ENCODE assay signal across 16 cellular contexts in the genomic region with DNA sequence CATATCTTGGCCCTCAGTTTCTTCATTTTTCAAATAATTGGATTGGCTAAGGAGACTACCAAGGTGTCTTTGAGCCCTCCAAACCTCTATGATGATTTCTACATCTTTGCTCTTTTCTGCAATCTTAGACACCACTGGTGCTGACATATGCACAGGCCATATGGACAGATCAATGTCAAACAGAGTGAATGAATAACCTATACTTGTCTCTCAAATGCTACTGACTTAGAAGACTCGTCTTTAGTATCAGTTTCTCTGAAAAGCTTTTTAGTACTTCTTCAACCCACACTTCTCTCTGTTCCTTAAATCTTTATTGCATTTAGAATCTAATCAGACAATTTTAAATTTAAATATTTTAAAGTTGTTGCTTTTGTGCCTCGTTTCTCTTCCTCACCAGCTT.
DNase-seq lines count a peak whose midpoint lies in the region; ATAC-seq and FAIRE-seq lines count a peak whose summit lies in the region.
"Had no signal": no experiment of that assay in that cellular context is flagged by ENCODE, and none has a peak within 500 bp of the region (broad histone marks: within the 10 kb centered on the region; RNA-seq: fewer than 3 reads in every experiment).

No MANE protein-coding gene starts in this region.

- FAIRE-seq in frontal cortex (lab: Jason Lieb, UNC) = no peak
- FAIRE-seq: RCC 7860 had no signal

- DNase-seq in SIG-M5 treated with dmso at 0.1 percent for 504 hours (lab: John Stamatoyannopoulos, UW; ENCODE audit: unreplicated experiment) (no peak), NCI-H345 (lab: John Stamatoyannopoulos, UW) (no peak), frontal cortex (ENCODE audit: low spot score in 2 of 2) (no peak)
- DNase-seq in activated CD4-positive, alpha-beta T cell treated with anti-CD3 and anti-CD28 coated beads for 48 hours = no peak
- DNase-seq: activated CD4-positive, alpha-beta T cell treated with anti-CD3 and anti-CD28 coated beads, Interleukin-2, amount 10 ng/mL, durations not matched to agents 24 days and 14 days; activated T-cell treated with anti-CD3 and anti-CD28 coated beads, Interleukin-2, amount 50 U/mL, for 48 hours; cortex of kidney; esophagus squamous epithelium; left ventricle myocardium inferior; naive thymus-derived CD4-positive, alpha-beta T cell; stimulated activated CD4-positive, alpha-beta T cell treated with anti-CD3 and anti-CD28 coated beads, Interleukin-2, amount 100 ng/mL, for 24 hours had no signal

- ATAC-seq in GM18502 (IDR thresholded peaks at IDR 0.05; ENCODE audit: poor library complexity, unreplicated experiment) = peak; percentile 43
- peak; percentile 65 for ATAC-seq in GM19395 (IDR thresholded peaks at IDR 0.05; ENCODE audit: unreplicated experiment)
- ATAC-seq in HG02642 (IDR thresholded peaks at IDR 0.05; ENCODE audit: poor library complexity, unreplicated experiment) = peak; percentile 46
- peak; percentile 65 for ATAC-seq in HG03354 (IDR thresholded peaks at IDR 0.05; ENCODE audit: poor library complexity, severe bottlenecking, unreplicated experiment)
- ATAC-seq: naive thymus-derived CD4-positive, alpha-beta T cell had no signal
